In genomic region chr3:29090912-29091597, GRCh38 we compare ENCODE assay signal across 23 cellular contexts.
"Had no signal": no experiment of that assay in that cellular context is flagged by ENCODE, and none has a peak within 500 bp of the region (broad histone marks: within the 10 kb centered on the region; RNA-seq: fewer than 3 reads in every experiment).

No MANE protein-coding gene starts in this region.

- ATAC-seq: body of pancreas, PC-3, T-helper 17 cell had no signal

- H3K27ac Mint-ChIP-seq: activated B cell treated with CpG ODN at 0.5 μM for 24 hours; activated naive CD4-positive, alpha-beta T cell treated with anti-CD3 and anti-CD28 coated beads for 36 hours; T-helper 17 cell had no signal

- H3K36me3 Mint-ChIP-seq: activated CD4-positive, alpha-beta memory T cell treated with anti-CD3 and anti-CD28 coated beads for 36 hours had no signal

- H3K27me3 Mint-ChIP-seq: activated B cell treated with CpG ODN at 0.5 μM for 24 hours; activated CD4-positive, alpha-beta memory T cell treated with anti-CD3 and anti-CD28 coated beads for 36 hours; T-helper 17 cell had no signal

- DNase-seq: activated B cell treated with CpG ODN at 0.5 μM for 24 hours; activated CD4-positive, alpha-beta memory T cell treated with anti-CD3 and anti-CD28 coated beads for 36 hours; activated CD4-positive, alpha-beta T cell treated with anti-CD3 and anti-CD28 coated beads for 48 hours; activated CD8-positive, alpha-beta memory T cell treated with anti-CD3 and anti-CD28 coated beads, Interleukin-2, amount 50 U/mL, for 48 hours; activated effector memory CD4-positive, alpha-beta T cell treated with anti-CD3 and anti-CD28 coated beads, Interleukin-2, amount 50 U/mL, for 16 hours; activated naive CD4-positive, alpha-beta T cell treated with anti-CD3 and anti-CD28 coated beads for 36 hours; activated T-cell treated with anti-CD3 and anti-CD28 coated beads, Interleukin-2, amount 50 U/mL, for 4 hours; amniotic stem cell; body of pancreas; central memory CD4-positive, alpha-beta T cell; IMR-90; Kasumi-1; KBM-7; NCI-H1105 treated with DMSO at 0.1 percent for 48 hours; NCI-H1436 treated with DMSO at 0.1 percent for 48 hours; NCI-H187; NCI-H2081; NCI-H446; NCI-H524; PC-3; SHP77 treated with DMSO at 0.1 percent for 48 hours; T-helper 17 cell; T-helper 9 cell had no signal

- H3K4me3 Mint-ChIP-seq: activated B cell treated with CpG ODN at 0.5 μM for 24 hours; activated CD4-positive, alpha-beta memory T cell treated with anti-CD3 and anti-CD28 coated beads for 36 hours; activated naive CD4-positive, alpha-beta T cell treated with anti-CD3 and anti-CD28 coated beads for 36 hours; activated T-cell treated with anti-CD3 and anti-CD28 coated beads, Interleukin-2, amount 50 U/mL, for 4 hours; T-helper 17 cell had no signal

- H3K4me1 Mint-ChIP-seq: activated B cell treated with CpG ODN at 0.5 μM for 24 hours, T-helper 17 cell had no signal
